ENCODE assay signal across 8 cellular contexts in the genomic region with DNA sequence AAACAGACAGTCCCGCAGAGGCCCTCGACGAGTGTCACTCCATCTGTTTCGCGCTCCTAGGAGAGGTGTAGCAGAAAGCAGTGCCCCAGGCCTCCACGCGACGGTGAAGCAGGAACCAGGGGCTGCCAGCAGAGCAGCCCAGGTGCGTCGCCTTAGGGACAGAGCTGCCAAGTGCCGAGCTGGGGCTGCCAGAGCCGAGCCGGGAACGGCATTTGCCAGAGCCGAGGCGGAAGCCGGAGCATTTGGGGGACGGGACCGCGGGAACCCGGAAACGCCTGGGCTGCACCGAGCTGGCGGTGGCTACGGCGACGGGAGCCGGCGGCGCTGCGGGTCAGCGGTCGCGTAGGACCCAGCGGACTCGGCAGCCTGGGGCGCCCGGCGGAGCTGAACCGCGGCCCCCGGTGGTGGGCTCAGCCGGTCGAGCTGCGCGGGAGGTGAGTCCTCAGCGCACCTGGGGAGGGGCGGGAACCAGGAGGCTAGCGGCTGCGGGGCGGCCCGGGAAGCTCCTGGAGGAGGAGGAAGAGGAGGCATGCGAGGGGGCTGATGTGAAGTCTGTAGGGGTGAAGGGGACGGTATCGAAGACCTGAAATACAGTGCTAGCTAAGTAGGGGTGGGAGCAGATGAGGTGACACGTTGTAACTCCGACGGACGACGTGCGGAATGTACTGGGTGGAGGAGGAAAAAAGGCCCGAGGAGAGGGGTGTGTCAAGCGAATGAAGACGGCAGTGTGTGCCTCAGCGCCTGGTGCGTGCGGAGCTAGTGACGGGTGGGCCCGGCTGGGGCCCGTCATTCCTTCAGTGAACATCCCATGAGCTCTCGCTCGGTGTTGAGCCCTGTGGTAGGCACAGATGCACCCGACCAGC. TPM values are rescaled to one million over a fixed set of nuclear protein-coding genes. Genes with fewer than 3 reads are reported as not detected.
DNase-seq lines count a peak whose midpoint lies in the region; TF ChIP-seq lines count a peak whose summit lies in the region.

Gene SLC35A3, plus strand, starts transcription at position 268 of the 863 bp plus-strand sequence. CDS start 23,559 bp downstream, outside the sequence.

- H3K27me3 ChIP-seq in GM06990 (replicated peaks; ENCODE audit: control insufficient read depth, insufficient read depth, low read length) (no peaks in the 10 kb centered on the region), MM.1S (replicated peaks; ENCODE audit: insufficient read depth, low read length) (no peaks in the 10 kb centered on the region), cardiac muscle cell (no peaks in the 10 kb centered on the region), trophoblast cell (ENCODE audit: insufficient read depth, low read length) (no peaks in the 10 kb centered on the region), transverse colon (no peaks in the 10 kb centered on the region)

- DNase-seq in GM06990 (ENCODE audit: extremely low read depth, insufficient read length) (peak; percentile 90), HCEC 1CT (peak; percentile 61), MM.1S (peak; percentile 63), SKM-1 treated with dmso at 0.1 percent for 144 hours (lab: John Stamatoyannopoulos, UW; ENCODE audit: unreplicated experiment) (peak; percentile 43), cardiac muscle cell (ENCODE audit: low read depth in 1 of 2, low spot score in 1 of 2) (peak; percentile 75 to 87), trophoblast cell (peak; percentile 84 to 88), transverse colon (peak; percentile 87)
- DNase-seq in activated naive CD8-positive, alpha-beta T cell treated with anti-CD3 and anti-CD28 coated beads for 36 hours, result peak; percentile 86

- in situ Hi-C loops in transverse colon (cut with MboI; ENCODE audit: low pct_ligation_motif_present in 1 of 4, low pct_unique_long_range_greater_than_20kb in 1 of 4, low sequenced_read_pairs in 3 of 4), result no loop called here

- intact Hi-C loops in transverse colon (cut with DNase I; ENCODE audit: low total_unique reads), result no loop called here

- H2AFZ ChIP-seq in MM.1S (ENCODE audit: low read length) (peak within 1 kb of the TSS; percentile 97), trophoblast cell (ENCODE audit: insufficient read depth, low read length, poor library complexity) (peak within 1 kb of the TSS; percentile 90)

- no peak within 1 kb of the TSS for H2BK12ac ChIP-seq in trophoblast cell (ENCODE audit: low read length)

- peaks cover 9% of the 10 kb centered on the region for H3K79me2 ChIP-seq in MM.1S (ENCODE audit: low read length)
- H3K79me2 ChIP-seq in trophoblast cell (ENCODE audit: control insufficient read depth, insufficient read depth, low read length, poor library complexity), result peaks cover 9% of the 10 kb centered on the region

- H4K12ac ChIP-seq in trophoblast cell (ENCODE audit: low read depth, low read length), result peak within 1 kb of the TSS; percentile 90

- peak within 1 kb of the TSS; percentile 91 for H3K14ac ChIP-seq in trophoblast cell (ENCODE audit: low read length)

- peak within 1 kb of the TSS; percentile 98 for H4K8ac ChIP-seq in trophoblast cell (ENCODE audit: low read depth, low read length)

- H3K9me3 Mint-ChIP-seq in activated naive CD8-positive, alpha-beta T cell treated with anti-CD3 and anti-CD28 coated beads for 36 hours, result no peaks in the 10 kb centered on the region

- H3K4me3 ChIP-seq in GM06990 (replicated peaks; ENCODE audit: low read depth, low read length) (peak within 1 kb of the TSS; percentile 83), MM.1S (ENCODE audit: low read length) (peak within 1 kb of the TSS; percentile 73), cardiac muscle cell (peak within 1 kb of the TSS; percentile 77), trophoblast cell (ENCODE audit: low read depth, low read length) (peak within 1 kb of the TSS; percentile 90), transverse colon (peak within 1 kb of the TSS; percentile 57 to 92 (median 84))

- H3K36me3 ChIP-seq in GM06990 (ENCODE audit: control insufficient read depth, insufficient read depth, low read length) (no peaks in the 10 kb centered on the region), MM.1S (replicated peaks; ENCODE audit: insufficient read depth, low read length) (no peaks in the 10 kb centered on the region), cardiac muscle cell (peaks cover under 1% of the 10 kb centered on the region), trophoblast cell (ENCODE audit: control insufficient read depth in 1 of 2, insufficient read depth in 2 of 2, low read length in 2 of 2) (peaks cover 1 to 2% of the 10 kb centered on the region in 2 experiments), transverse colon (no peaks in the 10 kb centered on the region)

- no peaks in the 10 kb centered on the region for H3K9me2 ChIP-seq in MM.1S (replicated peaks; ENCODE audit: insufficient read depth, low read length)

- H3K27me3 Mint-ChIP-seq in activated naive CD8-positive, alpha-beta T cell treated with anti-CD3 and anti-CD28 coated beads for 36 hours, result no peaks in the 10 kb centered on the region

- TF ChIP-seq CTCF in GM06990 (IDR thresholded peaks at IDR 0.05; ENCODE audit: insufficient read depth, low read length, poor library complexity, severe bottlenecking) (peak; percentile 10), MM.1S (IDR thresholded peaks at IDR 0.05; ENCODE audit: low read length) (no peak), cardiac muscle cell (IDR thresholded peaks at IDR 0.05; ENCODE audit: low read depth, low read length) (no peak), transverse colon (IDR thresholded peaks at IDR 0.05) (peak in 1 of 5 experiments; percentile 1)

- H3K4me2 ChIP-seq in MM.1S (ENCODE audit: low read depth, low read length), result peak within 1 kb of the TSS; percentile 82
- H3K4me2 ChIP-seq in trophoblast cell (ENCODE audit: low read length), result peak within 1 kb of the TSS; percentile 85

- no peak for TF ChIP-seq EP300 in transverse colon (IDR thresholded peaks at IDR 0.05; ENCODE audit: low read depth)

- H3K4me3 Mint-ChIP-seq in activated naive CD8-positive, alpha-beta T cell treated with anti-CD3 and anti-CD28 coated beads for 36 hours, result peak within 1 kb of the TSS; percentile 100

- H3K4me1 ChIP-seq in MM.1S (ENCODE audit: low read length) (0 out of 2 replicates have a peak, but pooled peaks cover 5% of the 10 kb centered on the region), cardiac muscle cell (ENCODE audit: low read depth) (peaks cover 11% of the 10 kb centered on the region), trophoblast cell (ENCODE audit: control insufficient read depth in 1 of 2, insufficient read depth in 2 of 2, low read length in 2 of 2) (peaks cover 5 to 6% of the 10 kb centered on the region in 2 experiments), transverse colon (peaks cover 6 to 52% (median 24%) of the 10 kb centered on the region in 4 donors)

- peaks cover 2% of the 10 kb centered on the region for H3K36me3 Mint-ChIP-seq in activated naive CD8-positive, alpha-beta T cell treated with anti-CD3 and anti-CD28 coated beads for 36 hours

- H2AK5ac ChIP-seq in trophoblast cell (ENCODE audit: low read length), result no peak within 1 kb of the TSS

- H3K9me3 ChIP-seq in MM.1S (replicated peaks; ENCODE audit: insufficient read depth, low read length) (no peaks in the 10 kb centered on the region), cardiac muscle cell (ENCODE audit: low read depth) (no peaks in the 10 kb centered on the region), trophoblast cell (ENCODE audit: insufficient read depth, low read depth, low read length) (no peaks in the 10 kb centered on the region), transverse colon (no peaks in the 10 kb centered on the region)

- WGBS in trophoblast cell (ENCODE audit: extremely low coverage, insufficient coverage, insufficient read length), result no CpG with 5 or more reads among the region's 73 CpGs
- 1% methylated on average over 54 of the region's 73 CpGs; no CpG with 5 or more reads in 1 of the 2 donors for WGBS in transverse colon (ENCODE audit: low coverage in 1 of 2), 2 donors

- peak within 1 kb of the TSS; percentile 95 for H3K27ac Mint-ChIP-seq in activated naive CD8-positive, alpha-beta T cell treated with anti-CD3 and anti-CD28 coated beads for 36 hours

- peak within 1 kb of the TSS; percentile 15 for H3K23ac ChIP-seq in trophoblast cell (ENCODE audit: low read length)

- no peaks in the 10 kb centered on the region for H3F3A ChIP-seq in MM.1S (ENCODE audit: insufficient read depth, low read length)

- H2BK120ac ChIP-seq in trophoblast cell (ENCODE audit: insufficient read depth, low read length, poor library complexity), result peak within 1 kb of the TSS; percentile 49

- H3K9ac ChIP-seq in MM.1S (ENCODE audit: low read length) (peak within 1 kb of the TSS; percentile 40; the same call in 1 of the 2 replicates), trophoblast cell (ENCODE audit: low read length) (peak within 1 kb of the TSS; percentile 75)

- peak within 1 kb of the TSS; percentile 65 for H2BK5ac ChIP-seq in trophoblast cell (ENCODE audit: low read depth, low read length, poor library complexity)

- peaks cover 10% of the 10 kb centered on the region for H3K79me1 ChIP-seq in trophoblast cell (ENCODE audit: low read length)

- TF ChIP-seq POLR2A in transverse colon (IDR thresholded peaks at IDR 0.05), result peak; percentile 78

- no peaks in the 10 kb centered on the region for H4K20me1 ChIP-seq in MM.1S (ENCODE audit: insufficient read depth, low read length)

- peaks cover 20% of the 10 kb centered on the region for H3K4me1 Mint-ChIP-seq in activated naive CD8-positive, alpha-beta T cell treated with anti-CD3 and anti-CD28 coated beads for 36 hours

- peak within 1 kb of the TSS; percentile 56 for H3K4ac ChIP-seq in trophoblast cell (ENCODE audit: low read depth, low read length)

- peak within 1 kb of the TSS; percentile 82 for H3K18ac ChIP-seq in trophoblast cell (ENCODE audit: low read length)

- peak within 1 kb of the TSS; percentile 34; the same call in 1 of the 2 replicates for H3K27ac ChIP-seq in MM.1S (ENCODE audit: low read length)
- H3K27ac ChIP-seq in cardiac muscle cell, result peak within 1 kb of the TSS; percentile 88
- H3K27ac ChIP-seq in trophoblast cell (ENCODE audit: low read depth, low read length), result peak within 1 kb of the TSS; percentile 46
- H3K27ac ChIP-seq in transverse colon, result peak within 1 kb of the TSS; percentile 88 to 94 (median 93)

- peak within 1 kb of the TSS; percentile 94 for H4K91ac ChIP-seq in trophoblast cell (ENCODE audit: low read depth, low read length)

RNA-seq across cellular contexts. Expression of gene SLC35A3, which starts in this region (rescaled TPM):
- total RNA-seq in activated naive CD8-positive, alpha-beta T cell treated with anti-CD3 and anti-CD28 coated beads for 36 hours, result 10 to 100 TPM; 14.0 to 15.8 TPM
- total RNA-seq in cardiac muscle cell (7.7 and 12.1 TPM in 2 replicates), transverse colon (100 to 1,000 TPM in 2 of 4 donors, 10 to 100 TPM in 2; 74.4 to 151 (median 111) TPM)
- polyA plus RNA-seq in cardiac muscle cell, result 7.8 and 11.0 TPM in 2 replicates
- polyA plus RNA-seq in trophoblast cell (2013), result 11.7 and 12.5 TPM in 2 replicates

Comparison
In these comparisons a context has a peak if more than half of its experiments do, and no peak if none do; other contexts are left out.
1. Peak in every context shown above with its lines: DNase-seq, H3K4me3 ChIP-seq and H3K27ac ChIP-seq.
2. H3K27ac ChIP-seq: peak in every context shown above with its lines; median percentile 93 in transverse colon; 88 in cardiac muscle cell; 46 in trophoblast cell; 34 in MM.1S.